In genomic region chr3:108387065-108387464, GRCh38 we compare ENCODE assay signal across 23 cellular contexts.
"Had no signal": no experiment of that assay in that cellular context is flagged by ENCODE, and none has a peak within 500 bp of the region (broad histone marks: within the 10 kb centered on the region; RNA-seq: fewer than 3 reads in every experiment).

No MANE protein-coding gene starts in this region.

- H2AFZ ChIP-seq: hepatocyte, neural progenitor cell had no signal

- H3K79me2 ChIP-seq: hepatocyte had no signal

- H3K27me3 ChIP-seq: colonic mucosa, foreskin keratinocyte, hepatocyte, neural progenitor cell, suprapubic skin had no signal

- DNase-seq: activated CD4-positive, alpha-beta T cell treated with anti-CD3 and anti-CD28 coated beads for 36 hours; activated CD8-positive, alpha-beta T cell treated with anti-CD3 and anti-CD28 coated beads for 36 hours; activated effector memory CD4-positive, alpha-beta T cell treated with Interleukin-2 at 50 U/mL for 16 hours; activated naive CD4-positive, alpha-beta T cell treated with anti-CD3 and anti-CD28 coated beads, Interleukin-2, amount 10 ng/mL, durations not matched to agents 7 days and 5 days; activated naive CD8-positive, alpha-beta T cell treated with anti-CD3 and anti-CD28 coated beads, Interleukin-2, amount 50 U/mL, for 24 hours; activated T-cell treated with anti-CD3 and anti-CD28 coated beads, Interleukin-2, amount 50 U/mL, for 4 hours; anterior cingulate cortex; colonic mucosa; endodermal cell; foreskin keratinocyte; mesenchymal stem cell; mucosa of descending colon; naive B cell; stimulated activated CD4-positive, alpha-beta T cell treated with anti-CD3 and anti-CD28 coated beads, Interleukin-12 subunit alpha, Interleukin-12 subunit beta, amount 100 ng/mL, for 4 hours; stimulated activated CD4-positive, alpha-beta T cell treated with anti-CD3 and anti-CD28 coated beads, Interleukin-1b, Interleukin-23, amount 100 ng/mL, for 48 hours; stimulated activated CD8-positive, alpha-beta memory T cell treated with anti-CD3 and anti-CD28 coated beads, Interleukin-4, amount 100 ng/mL, for 48 hours; stimulated activated naive CD4-positive, alpha-beta T cell treated with Interleukin-2 at 50 U/mL for 16 hours; trophoblast cell had no signal

- H3K9me3 ChIP-seq: colonic mucosa, mucosa of descending colon, suprapubic skin had no signal

- H3K36me3 ChIP-seq: colonic mucosa, neural progenitor cell, suprapubic skin had no signal

- ATAC-seq: activated CD4-positive, alpha-beta T cell treated with anti-CD3 and anti-CD28 coated beads for 36 hours; activated CD8-positive, alpha-beta T cell treated with anti-CD3 and anti-CD28 coated beads for 36 hours; activated naive CD8-positive, alpha-beta T cell treated with anti-CD3 and anti-CD28 coated beads, Interleukin-2, amount 50 U/mL, for 24 hours; activated T-cell treated with anti-CD3 and anti-CD28 coated beads, Interleukin-2, amount 50 U/mL, for 4 hours; foreskin keratinocyte; mucosa of descending colon; WTC11 had no signal

- H3K4me3 ChIP-seq: colonic mucosa, hepatocyte, mucosa of descending colon, neural progenitor cell, suprapubic skin had no signal

- H3K27ac ChIP-seq: colonic mucosa, epithelial cell of prostate, foreskin keratinocyte, hepatocyte, neural progenitor cell, suprapubic skin had no signal

- H3K9ac ChIP-seq: neural progenitor cell had no signal

- H3K4me1 ChIP-seq: colonic mucosa, foreskin keratinocyte had no signal

- H3K4me2 ChIP-seq: hepatocyte, neural progenitor cell had no signal
